In genomic region chr9:130027533-130028370, GRCh38 we compare ENCODE assay signal across 11 cellular contexts. TPM values are rescaled to one million over a fixed set of nuclear protein-coding genes. Genes with fewer than 3 reads are reported as not detected.
DNase-seq lines count a peak whose midpoint lies in the region; ATAC-seq and TF ChIP-seq lines count a peak whose summit lies in the region.
"Had no signal": no experiment of that assay in that cellular context is flagged by ENCODE, and none has a peak within 500 bp of the region (broad histone marks: within the 10 kb centered on the region; RNA-seq: fewer than 3 reads in every experiment).

No MANE protein-coding gene starts in this region.

- H3K9me3 ChIP-seq in stomach, result no peaks in the 10 kb centered on the region
- H3K9me3 ChIP-seq: adrenal gland, HAP-1 had no signal

- peaks cover 93% of the 10 kb centered on the region for H3K4me1 Mint-ChIP-seq in activated CD4-positive, alpha-beta memory T cell treated with anti-CD3 and anti-CD28 coated beads, Interleukin-2, amount 10 ng/mL, durations not matched to agents 7 days and 5 days

- peak overlapping the region; percentile 26 for H3K4me3 Mint-ChIP-seq in activated CD4-positive, alpha-beta memory T cell treated with anti-CD3 and anti-CD28 coated beads, Interleukin-2, amount 10 ng/mL, durations not matched to agents 7 days and 5 days

- ATAC-seq in left colon, result peak; percentile 23
- no peak for ATAC-seq in HG02981 (IDR thresholded peaks at IDR 0.05; ENCODE audit: unreplicated experiment)

- no peaks in the 10 kb centered on the region for H3K9me3 Mint-ChIP-seq in activated CD4-positive, alpha-beta memory T cell treated with anti-CD3 and anti-CD28 coated beads, Interleukin-2, amount 10 ng/mL, durations not matched to agents 7 days and 5 days

- H3K4me1 ChIP-seq in stomach, result peaks cover 20 to 97% (median 63%) of the 10 kb centered on the region in 4 donors
- H3K4me1 ChIP-seq: HAP-1 had no signal

- 84 to 87% (median 86%) methylated on average over 9 of the region's 9 CpGs for WGBS in stomach, 5 donors

- POLR2A ChIA-PET in activated CD4-positive, alpha-beta memory T cell treated with anti-CD3 and anti-CD28 coated beads, Interleukin-2, amount 10 ng/mL, durations not matched to agents 7 days and 5 days (lab: Charles Lee), result interaction anchor here (0.8 to 7.0 kb wide), 21 partner anchors 7 to 165 kb away, joined by 3 to 119 read pairs (median 5); partner anchors contain the start of genes FNBP1 and GPR107

- peaks cover 37% of the 10 kb centered on the region for H3K36me3 Mint-ChIP-seq in activated CD4-positive, alpha-beta memory T cell treated with anti-CD3 and anti-CD28 coated beads, Interleukin-2, amount 10 ng/mL, durations not matched to agents 7 days and 5 days (ENCODE audit: low read depth)

- TF ChIP-seq EP300 in stomach (IDR thresholded peaks at IDR 0.05), result no peak

- no peak for TF ChIP-seq POLR2A in stomach (IDR thresholded peaks at IDR 0.05)

- no peaks in the 10 kb centered on the region for H3K27me3 Mint-ChIP-seq in activated CD4-positive, alpha-beta memory T cell treated with anti-CD3 and anti-CD28 coated beads, Interleukin-2, amount 10 ng/mL, durations not matched to agents 7 days and 5 days

- no peak overlapping the region for H3K4me3 ChIP-seq in stomach
- H3K4me3 ChIP-seq: adrenal gland, HAP-1 had no signal

- no peaks in the 10 kb centered on the region for H3K27me3 ChIP-seq in stomach
- H3K27me3 ChIP-seq: adrenal gland had no signal

- peak; percentile 56 for DNase-seq in activated CD8-positive, alpha-beta memory T cell treated with anti-CD3 and anti-CD28 coated beads for 24 hours
- DNase-seq in activated CD8-positive, alpha-beta memory T cell treated with anti-CD3 and anti-CD28 coated beads, Interleukin-2, amount 50 U/mL, for 48 hours, result no peak
- DNase-seq in activated CD4-positive, alpha-beta memory T cell treated with anti-CD3 and anti-CD28 coated beads, Interleukin-2, amount 10 ng/mL, durations not matched to agents 7 days and 5 days, result no peak
- DNase-seq in left colon, result no peak
- no peak for DNase-seq in stomach
- no peak for DNase-seq in occipital lobe (lab: John Stamatoyannopoulos, UW)
- no peak for DNase-seq in NCI-H2081 treated with DMSO at 0.1 percent for 48 hours (lab: John Stamatoyannopoulos, UW)
- DNase-seq: NCI-H1694 treated with DMSO at 0.1 percent for 48 hours had no signal

- intact Hi-C loops in left colon (cut with DNase I, micrococcal nuclease) (no loop called here), stomach (cut with DNase I; ENCODE audit: low total_unique reads) (no loop called here)

- CTCF ChIA-PET in activated CD4-positive, alpha-beta memory T cell treated with anti-CD3 and anti-CD28 coated beads, Interleukin-2, amount 10 ng/mL, durations not matched to agents 7 days and 5 days (lab: Charles Lee), result interaction anchor here (1.0 to 3.9 kb wide), 4 partner anchors 11 to 139 kb away, joined by 3 to 22 read pairs (median 6); no protein-coding TSS in a partner anchor

- no peaks in the 10 kb centered on the region for H3K36me3 ChIP-seq in stomach
- H3K36me3 ChIP-seq: adrenal gland, HAP-1 had no signal

- peak overlapping the region; percentile 88 for H3K27ac Mint-ChIP-seq in activated CD4-positive, alpha-beta memory T cell treated with anti-CD3 and anti-CD28 coated beads, Interleukin-2, amount 10 ng/mL, durations not matched to agents 7 days and 5 days

- TF ChIP-seq CTCF in stomach (IDR thresholded peaks at IDR 0.05), result no peak

- H3K27ac ChIP-seq in stomach, result peak overlapping the region in 3 of 5 donors; percentile 17 to 40 (median 32)
- H3K27ac ChIP-seq: adrenal gland had no signal

RNA-seq across cellular contexts. Expression of gene FNBP1, which starts 15.2 kb away (rescaled TPM):
- total RNA-seq in activated CD4-positive, alpha-beta memory T cell treated with anti-CD3 and anti-CD28 coated beads, Interleukin-2, amount 10 ng/mL, durations not matched to agents 7 days and 5 days, result 100 to 1,000 TPM; 208 to 213 TPM
- total RNA-seq in left colon (10 to 100 TPM; 27.2 to 53.0 TPM), stomach (100 to 1,000 TPM in 1 of 5 donors, 10 to 100 TPM in 4; 52.7 to 129 (median 69.6) TPM), occipital lobe (59.9 TPM)
- 10 to 100 TPM in 2 of 3 donors, 1 to 10 TPM in 1; 9.0 to 19.7 (median 10.4) TPM for polyA plus RNA-seq in stomach

RNA-seq across cellular contexts. Expression of gene GPR107, which starts 26.0 kb away (rescaled TPM):
- total RNA-seq in activated CD4-positive, alpha-beta memory T cell treated with anti-CD3 and anti-CD28 coated beads, Interleukin-2, amount 10 ng/mL, durations not matched to agents 7 days and 5 days, result 10 to 100 TPM; 25.1 to 26.3 TPM
- 10 to 100 TPM; 44.6 to 48.6 TPM for total RNA-seq in left colon
- total RNA-seq in stomach, result 10 to 100 TPM in 4 of 5 donors, 1 to 10 TPM in 1; 5.3 to 37.8 (median 21.4) TPM
- 1 to 10 TPM; 3.4 to 7.9 (median 6.4) TPM for polyA plus RNA-seq in stomach
- total RNA-seq in occipital lobe, result 22.3 TPM
